ENCODE assay signal across 12 cellular contexts in genomic region chr10:1938317-1938716, GRCh38.
DNase-seq lines count a peak whose midpoint lies in the region; ATAC-seq and TF ChIP-seq lines count a peak whose summit lies in the region.
"Had no signal": no experiment of that assay in that cellular context is flagged by ENCODE, and none has a peak within 500 bp of the region (broad histone marks: within the 10 kb centered on the region; RNA-seq: fewer than 3 reads in every experiment).

No MANE protein-coding gene starts in this region.

- WGBS in right cardiac atrium = 59% methylated on average over 7 of the region's 7 CpGs

- DNase-seq in activated CD4-positive, alpha-beta T cell treated with anti-CD3 and anti-CD28 coated beads for 4 hours = peak; percentile 38 to 83
- DNase-seq in central memory CD4-positive, alpha-beta T cell = peak; percentile 67
- peak in 2 of 3 experiments; percentile 45 to 75 for DNase-seq in stimulated activated CD4-positive, alpha-beta T cell treated with anti-CD3 and anti-CD28 coated beads, TNF-alpha, amount 100 ng/mL, for 4 hours (ENCODE audit: low read depth in 3 of 3)
- no peak for DNase-seq in NCI-H345 (lab: John Stamatoyannopoulos, UW)
- no peak for DNase-seq in NCI-H1105 (lab: John Stamatoyannopoulos, UW)
- DNase-seq in right cardiac atrium = no peak
- DNase-seq in upper lobe of right lung = no peak
- DNase-seq: colonic mucosa, left colon, NCI-H1436 had no signal

- H3K36me3 ChIP-seq in upper lobe of right lung = no peaks in the 10 kb centered on the region
- H3K36me3 ChIP-seq: colonic mucosa, neutrophil had no signal

- H3K4me1 ChIP-seq in right cardiac atrium (ENCODE audit: control insufficient read depth, insufficient read depth, low read length) (no peaks in the 10 kb centered on the region), upper lobe of right lung (no peaks in the 10 kb centered on the region)
- H3K4me1 ChIP-seq: colonic mucosa had no signal

- no peak for TF ChIP-seq CTCF in upper lobe of right lung (IDR thresholded peaks at IDR 0.05)

- intact Hi-C loops in right cardiac atrium (cut with DNase I) (no loop called here), upper lobe of right lung (cut with DNase I) (no loop called here)

- H3K27ac ChIP-seq in right cardiac atrium (ENCODE audit: low read length) (no peak overlapping the region), upper lobe of right lung (no peak overlapping the region)
- H3K27ac ChIP-seq: colonic mucosa, neutrophil had no signal

- no peak overlapping the region for H3K4me3 ChIP-seq in right cardiac atrium (ENCODE audit: low read length)
- H3K4me3 ChIP-seq in upper lobe of right lung = no peak overlapping the region
- H3K4me3 ChIP-seq: colonic mucosa had no signal

- H3K9me3 ChIP-seq in right cardiac atrium (ENCODE audit: control insufficient read depth, low read length) (no peaks in the 10 kb centered on the region), upper lobe of right lung (no peaks in the 10 kb centered on the region)
- H3K9me3 ChIP-seq: colonic mucosa, neutrophil had no signal

- H3K27me3 ChIP-seq in right cardiac atrium (ENCODE audit: control insufficient read depth, insufficient read depth) = no peaks in the 10 kb centered on the region
- H3K27me3 ChIP-seq in upper lobe of right lung = no peaks in the 10 kb centered on the region
- H3K27me3 ChIP-seq: colonic mucosa had no signal

- peak; percentile 50 for ATAC-seq in HG02943 (IDR thresholded peaks at IDR 0.05; ENCODE audit: low read depth, unreplicated experiment)
- no peak for ATAC-seq in right cardiac atrium
- no peak for ATAC-seq in upper lobe of right lung
- ATAC-seq: left colon had no signal

Comparison
In these comparisons a context has a peak if more than half of its experiments do, and no peak if none do; other contexts are left out.
1. DNase-seq: peak in activated CD4-positive, alpha-beta T cell treated with anti-CD3 and anti-CD28 coated beads for 4 hours (2 of 2), central memory CD4-positive, alpha-beta T cell (single experiment) and stimulated activated CD4-positive, alpha-beta T cell treated with anti-CD3 and anti-CD28 coated beads, TNF-alpha, amount 100 ng/mL, for 4 hours (2 of 3); none in NCI-H345 (single experiment), NCI-H1105 (single experiment), right cardiac atrium (0 of 3) and upper lobe of right lung (single experiment).